In genomic region chr7:83072576-83073517, GRCh38 we compare ENCODE assay signal across 1 cellular context.
TF ChIP-seq lines count a peak whose summit lies in the region.

No MANE protein-coding gene starts in this region.

TF ChIP-seq in SK-N-SH treated with all-trans-retinoic acid at 6 μM for 48 hours, 23 proteins besides CTCF, POLR2A, EP300 and RAD21 (continued from another document):
- TF ChIP-seq CSRNP3 (CRISPR knock-in tag; IDR thresholded peaks at IDR 0.05), result no peak
- no peak for TF ChIP-seq ISL1 (CRISPR knock-in tag; IDR thresholded peaks at IDR 0.05)
- no peak for TF ChIP-seq PATZ1 (CRISPR knock-in tag; IDR thresholded peaks at IDR 0.05; ENCODE audit: borderline replicate concordance)
- TF ChIP-seq GLIS3 (CRISPR knock-in tag; IDR thresholded peaks at IDR 0.05), result no peak
- no peak for TF ChIP-seq SNAI2 (CRISPR knock-in tag; IDR thresholded peaks at IDR 0.05)
- TF ChIP-seq ESRRG (CRISPR knock-in tag; IDR thresholded peaks at IDR 0.05), result no peak
- TF ChIP-seq RARB (CRISPR knock-in tag; IDR thresholded peaks at IDR 0.05), result no peak
TF ChIP-seq in SK-N-SH treated with all-trans-retinoic acid at 6 μM for 48 hours: peak in this region for 0.
